ENCODE assay signal across 8 cellular contexts in genomic region chr19:13881692-13882418, GRCh38. TPM values are rescaled to one million over a fixed set of nuclear protein-coding genes. Genes with fewer than 3 reads are reported as not detected.
DNase-seq lines count a peak whose midpoint lies in the region; ATAC-seq and TF ChIP-seq lines count a peak whose summit lies in the region.

No MANE protein-coding gene starts in this region.

- H2AK5ac ChIP-seq in neuronal stem cell (ENCODE audit: low read depth, low read length), result peak overlapping the region; percentile 10

- DNase-seq in GM12864 (ENCODE audit: low read depth), result no peak
- peak; percentile 77 for DNase-seq in OCI-M1 (lab: John Stamatoyannopoulos, UW)
- DNase-seq in central memory CD4-positive, alpha-beta T cell, result peak; percentile 33
- no peak for DNase-seq in neuronal stem cell (ENCODE audit: low spot score)
- no peak for DNase-seq in effector CD4-positive, alpha-beta T cell
- no peak for DNase-seq in retina

- peak overlapping the region; percentile 96 for H3K18ac ChIP-seq in neuronal stem cell (ENCODE audit: low read length)

- no peak overlapping the region for H3K4ac ChIP-seq in neuronal stem cell (ENCODE audit: low read length)

- H4K91ac ChIP-seq in neuronal stem cell (ENCODE audit: low read depth, low read length, poor library complexity), result peak overlapping the region; percentile 92

- no CpG with 5 or more reads among the region's 17 CpGs for WGBS in neuronal stem cell (ENCODE audit: extremely low coverage in 2 of 2, insufficient read length in 2 of 2, insufficient replicate concordance in 1 of 2), 2 donors

- peak overlapping the region; percentile 78 for H3K9ac ChIP-seq in neuronal stem cell (ENCODE audit: low read depth, low read length, poor library complexity)

- no peak overlapping the region for H3K14ac ChIP-seq in neuronal stem cell (ENCODE audit: low read length)

- H3K79me1 ChIP-seq in neuronal stem cell (ENCODE audit: low read depth, low read length), result no peaks in the 10 kb centered on the region

- no peak overlapping the region for H4K8ac ChIP-seq in neuronal stem cell (ENCODE audit: low read depth, low read length)

- no peak overlapping the region for H3K4me3 ChIP-seq in GM12864 (ENCODE audit: low read depth, low read length)
- no peak overlapping the region for H3K4me3 ChIP-seq in neuronal stem cell (ENCODE audit: low read length in 2 of 2)

- H3K23ac ChIP-seq in neuronal stem cell (ENCODE audit: low read depth, low read length, poor library complexity), result no peak overlapping the region

- H3K36me3 ChIP-seq in neuronal stem cell (replicated peaks in 1 of 2; ENCODE audit: control insufficient read depth in 2 of 2, insufficient read depth in 2 of 2, low read length in 2 of 2), result no peaks in the 10 kb centered on the region

- H3K9me3 ChIP-seq in neuronal stem cell (replicated peaks in 1 of 2; ENCODE audit: control insufficient read depth in 2 of 2, insufficient read depth in 1 of 2, low read depth in 1 of 2, low read length in 2 of 2), result no peaks in the 10 kb centered on the region

- no peak overlapping the region for H2BK120ac ChIP-seq in neuronal stem cell (ENCODE audit: low read depth, low read length)

- H2BK12ac ChIP-seq in neuronal stem cell (ENCODE audit: low read length), result peak overlapping the region; percentile 63

- H2BK5ac ChIP-seq in neuronal stem cell (ENCODE audit: low read length), result no peak overlapping the region

- H2AFZ ChIP-seq in neuronal stem cell (ENCODE audit: low read length), result peak overlapping the region; percentile 82

- peak; percentile 16 for TF ChIP-seq CTCF in GM12864 (IDR thresholded peaks at IDR 0.05; ENCODE audit: low read depth, low read length, missing control alignments)

- H2BK15ac ChIP-seq in neuronal stem cell (ENCODE audit: low read length), result peak overlapping the region; percentile 68

- peaks cover 17 to 23% of the 10 kb centered on the region in 2 donors for H3K4me1 ChIP-seq in neuronal stem cell (ENCODE audit: control insufficient read depth in 2 of 2, insufficient read depth in 1 of 2, low read depth in 1 of 2, low read length in 2 of 2)

- ATAC-seq in HG02759 (IDR thresholded peaks at IDR 0.05; ENCODE audit: unreplicated experiment), result no peak
- no peak for ATAC-seq in GM18858 (IDR thresholded peaks at IDR 0.05; ENCODE audit: unreplicated experiment)

- no peaks in the 10 kb centered on the region for H3K27me3 ChIP-seq in neuronal stem cell (ENCODE audit: control insufficient read depth in 3 of 3, insufficient read depth in 3 of 3, low read depth in 1 of 3, low read length in 3 of 3)

- H3K27ac ChIP-seq in neuronal stem cell (replicated peaks; ENCODE audit: low read length), result no peak overlapping the region

- H3K4me2 ChIP-seq in neuronal stem cell (ENCODE audit: insufficient read depth, low read length, poor library complexity, severe bottlenecking), result no peak overlapping the region

RNA-seq across cellular contexts. Expression of gene NANOS3, which starts 4.9 kb away (rescaled TPM):
- 0.08 TPM for polyA plus RNA-seq in neuronal stem cell (2013, experiment 1 of 2)
- polyA plus RNA-seq in neuronal stem cell (2013, experiment 2 of 2), result not detected

RNA-seq across cellular contexts. Expression of gene BRME1, which starts 24.1 kb away (rescaled TPM):
- 1.8 TPM for polyA plus RNA-seq in neuronal stem cell (2013, experiment 1 of 2)
- 2.1 TPM for polyA plus RNA-seq in neuronal stem cell (2013, experiment 2 of 2)

RNA-seq across cellular contexts. Expression of gene CC2D1A, which starts 24.1 kb away (rescaled TPM):
- 19.7 TPM for polyA plus RNA-seq in neuronal stem cell (2013, experiment 1 of 2)
- 18.7 TPM for polyA plus RNA-seq in neuronal stem cell (2013, experiment 2 of 2)

RNA-seq across cellular contexts. Expression of gene PODNL1, which starts 56.4 kb away (rescaled TPM):
- 2.8 TPM for polyA plus RNA-seq in neuronal stem cell (2013, experiment 1 of 2)
- polyA plus RNA-seq in neuronal stem cell (2013, experiment 2 of 2), result 2.8 TPM

Comparison
In these comparisons a context has a peak if more than half of its experiments do, and no peak if none do; other contexts are left out.
1. DNase-seq: peak in OCI-M1 (single experiment) and central memory CD4-positive, alpha-beta T cell (single experiment); none in GM12864 (single experiment), neuronal stem cell (single experiment), effector CD4-positive, alpha-beta T cell (single experiment) and retina (single experiment).